1 cellular context compared by ENCODE assay signal in genomic region chr20:61899971-61900370, GRCh38.
TF ChIP-seq lines count a peak whose summit lies in the region.

No MANE protein-coding gene starts in this region.

TF ChIP-seq in SK-N-SH, 30 proteins besides CTCF, POLR2A, EP300 and RAD21 (continued from another document):
- TF ChIP-seq, protein P1, sequence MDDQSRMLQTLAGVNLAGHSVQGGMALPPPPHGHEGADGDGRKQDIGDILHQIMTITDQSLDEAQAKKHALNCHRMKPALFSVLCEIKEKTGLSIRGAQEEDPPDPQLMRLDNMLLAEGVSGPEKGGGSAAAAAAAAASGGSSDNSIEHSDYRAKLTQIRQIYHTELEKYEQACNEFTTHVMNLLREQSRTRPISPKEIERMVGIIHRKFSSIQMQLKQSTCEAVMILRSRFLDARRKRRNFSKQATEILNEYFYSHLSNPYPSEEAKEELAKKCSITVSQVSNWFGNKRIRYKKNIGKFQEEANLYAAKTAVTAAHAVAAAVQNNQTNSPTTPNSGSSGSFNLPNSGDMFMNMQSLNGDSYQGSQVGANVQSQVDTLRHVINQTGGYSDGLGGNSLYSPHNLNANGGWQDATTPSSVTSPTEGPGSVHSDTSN (IDR thresholded peaks at IDR 0.05), result no peak
- TF ChIP-seq GABPA (IDR thresholded peaks at IDR 0.05; ENCODE audit: low read depth) (no peak), CHD2 (IDR thresholded peaks at IDR 0.05; ENCODE audit: low read length, partially characterized antibody) (no peak)
